In genomic region chr12:65106948-65107347, GRCh38 we compare ENCODE assay signal across 12 cellular contexts. TPM values are rescaled to one million over a fixed set of nuclear protein-coding genes. Genes with fewer than 3 reads are reported as not detected.
DNase-seq lines count a peak whose midpoint lies in the region; ATAC-seq and TF ChIP-seq lines count a peak whose summit lies in the region.
"Had no signal": no experiment of that assay in that cellular context is flagged by ENCODE, and none has a peak within 500 bp of the region (broad histone marks: within the 10 kb centered on the region; RNA-seq: fewer than 3 reads in every experiment).

No MANE protein-coding gene starts in this region.

- H3K27ac ChIP-seq in AG04450 (ENCODE audit: low read depth, low read length): no peak overlapping the region
- H3K27ac ChIP-seq in RWPE2 (ENCODE audit: poor library complexity, severe bottlenecking): no peak overlapping the region

- TF ChIP-seq CTCF in AG04450 (IDR thresholded peaks at IDR 0.05; ENCODE audit: low read depth, low read length): peak; percentile 53
- TF ChIP-seq CTCF in RWPE2 (IDR thresholded peaks at IDR 0.05; ENCODE audit: poor library complexity, severe bottlenecking): peak; percentile 69

- in situ Hi-C loops in KBM-7 (cut with MboI; ENCODE audit: low pct_unique_long_range_greater_than_20kb, low sequenced_read_pairs): loop anchor here (25.0 kb wide), 1 partner anchor 130 kb away; no protein-coding TSS in a partner anchor

- no peaks in the 10 kb centered on the region for H3K36me3 ChIP-seq in RWPE2 (ENCODE audit: low read depth)
- H3K36me3 ChIP-seq: HAP-1 had no signal

- POLR2A ChIA-PET in AG04450 (lab: Yijun Ruan, JAX): no interaction called here

- H3K4me3 ChIP-seq in AG04450 (ENCODE audit: low read depth, low read length) (no peak overlapping the region), RWPE2 (ENCODE audit: severe bottlenecking) (no peak overlapping the region)
- H3K4me3 ChIP-seq: HAP-1 had no signal

- H3K27me3 ChIP-seq in AG04450 (ENCODE audit: control insufficient read depth, insufficient read depth, low read length): peaks cover 3% of the 10 kb centered on the region
- no peaks in the 10 kb centered on the region for H3K27me3 ChIP-seq in RWPE2 (ENCODE audit: insufficient read depth, poor library complexity, severe bottlenecking)

- no peaks in the 10 kb centered on the region for H3K4me1 ChIP-seq in RWPE2 (ENCODE audit: insufficient read depth, poor library complexity, severe bottlenecking)
- H3K4me1 ChIP-seq: HAP-1 had no signal

- ATAC-seq in RWPE2 (ENCODE audit: low read depth) (no peak), HG02588 (IDR thresholded peaks at IDR 0.05; ENCODE audit: unreplicated experiment) (no peak)

- DNase-seq in AG04450 (ENCODE audit: low read depth, low spot score) (no peak), GM03348 (ENCODE audit: low spot score) (peak; percentile 24), RWPE2 (ENCODE audit: low spot score) (no peak), glomerular visceral epithelial cell (ENCODE audit: extremely low spot score) (peak; percentile 3), KBM-7 (no peak), NCI-H1092 (lab: John Stamatoyannopoulos, UW) (no peak), mucosa of gallbladder (ENCODE audit: low spot score) (no peak)
- DNase-seq: effector CD8-positive, alpha-beta T cell; RPMI8226 had no signal

- CTCF ChIA-PET in AG04450 (lab: Charles Lee): interaction anchor here (0.6 to 9.9 kb wide), 12 partner anchors 11 to 828 kb away, joined by 3 to 107 read pairs (median 4); no protein-coding TSS in a partner anchor

- H3K9me3 ChIP-seq in AG04450 (ENCODE audit: control insufficient read depth, insufficient read depth, low read length) (no peaks in the 10 kb centered on the region), RWPE2 (ENCODE audit: severe bottlenecking) (no peaks in the 10 kb centered on the region)
- H3K9me3 ChIP-seq: HAP-1 had no signal

RNA-seq across cellular contexts. Expression of gene WIF1, which starts 14.2 kb away (rescaled TPM):
- not detected in 2 replicates for polyA plus RNA-seq in AG04450 (2011; rRNA removed)
- polyA minus RNA-seq in AG04450 (2011; rRNA and poly(A)+ RNA removed): not detected in 2 replicates
- 0.81 TPM for total RNA-seq in mucosa of gallbladder
- total RNA-seq: activated CD8-positive, alpha-beta memory T cell treated with anti-CD3 and anti-CD28 coated beads for 36 hours had no signal

Comparison
In these comparisons a context has a peak if more than half of its experiments do, and no peak if none do; other contexts are left out.
1. DNase-seq: peak in GM03348 (single experiment) and glomerular visceral epithelial cell (single experiment); none in AG04450 (single experiment), RWPE2 (single experiment), KBM-7 (single experiment), NCI-H1092 (single experiment) and mucosa of gallbladder (single experiment).